9 cellular contexts compared by ENCODE assay signal in genomic region chr15:65029736-65030208, GRCh38. TPM values are rescaled to one million over a fixed set of nuclear protein-coding genes. Genes with fewer than 3 reads are reported as not detected.
DNase-seq lines count a peak whose midpoint lies in the region; ATAC-seq and TF ChIP-seq lines count a peak whose summit lies in the region.
"Had no signal": no experiment of that assay in that cellular context is flagged by ENCODE, and none has a peak within 500 bp of the region (broad histone marks: within the 10 kb centered on the region; RNA-seq: fewer than 3 reads in every experiment).

No MANE protein-coding gene starts in this region.

- 0 out of 4 replicates have a peak overlapping the region, but pooled peaks of 1 of the 2 experiments have one; percentile 42 for H4K8ac ChIP-seq in IMR-90 (ENCODE audit: low read depth in 2 of 2, low read length in 2 of 2)

- BruUV-seq in IMR-90 (replicated peaks; lab: Mats Ljungman, UMichigan) = no TSS peak

- peaks cover 2% of the 10 kb centered on the region; the same call in 1 of the 2 replicates for H3K4me1 ChIP-seq in IMR-90 (ENCODE audit: control insufficient read depth, insufficient read depth, low read length)
- peaks cover 0 to 7% of the 10 kb centered on the region in 2 donors for H3K4me1 ChIP-seq in breast epithelium
- H3K4me1 ChIP-seq in naive thymus-derived CD4-positive, alpha-beta T cell (ENCODE audit: control insufficient read depth in 2 of 2, insufficient read depth in 2 of 2, low read length in 2 of 2) = peaks cover 9 to 10% of the 10 kb centered on the region in 2 donors

- WGBS in IMR-90 (ENCODE audit: extremely low coverage in 2 of 2, insufficient read length in 1 of 2), 2 experiments = 95% methylated on average over 4 of the region's 12 CpGs; no CpG with 5 or more reads in 1 of the 2 experiments

- no peak overlapping the region for H3K18ac ChIP-seq in IMR-90 (ENCODE audit: low read depth, low read length)

- H2AK5ac ChIP-seq in IMR-90 (ENCODE audit: low read depth, low read length) = no peak overlapping the region; the same call in 1 of the 2 replicates

- H3K4ac ChIP-seq in IMR-90 (ENCODE audit: low read depth, low read length) = no peak overlapping the region

- H3K36me3 ChIP-seq in IMR-90 (ENCODE audit: control insufficient read depth, insufficient read depth, low read length) = peaks cover 8% of the 10 kb centered on the region
- H3K36me3 ChIP-seq in breast epithelium = no peaks in the 10 kb centered on the region
- peaks cover 0 to 19% (median under 1%) of the 10 kb centered on the region in 3 experiments for H3K36me3 ChIP-seq in naive thymus-derived CD4-positive, alpha-beta T cell (ENCODE audit: control insufficient read depth in 2 of 3, insufficient read depth in 3 of 3, low read length in 3 of 3)

- H2BK20ac ChIP-seq in IMR-90 (ENCODE audit: low read depth, low read length) = no peak overlapping the region

- TF ChIP-seq POLR2A in IMR-90 (IDR thresholded peaks at IDR 0.05; ENCODE audit: low read depth, low read length) (no peak), breast epithelium (IDR thresholded peaks at IDR 0.05) (no peak)

- H3K9ac ChIP-seq in IMR-90 (ENCODE audit: low read depth, low read length) = no peak overlapping the region

- no peak overlapping the region for H2AK9ac ChIP-seq in IMR-90 (replicated peaks; ENCODE audit: low read depth, low read length, poor library complexity)

- intact Hi-C loops in IMR-90 (cut with micrococcal nuclease) = loop anchor here (5.0 to 10.0 kb wide), 4 partner anchors 153 to 297 kb away; partner anchors contain the start of gene PLEKHO2
- intact Hi-C loops in breast epithelium (cut with DNase I; ENCODE audit: low total_unique reads) = loop anchor here (10.0 kb wide), 1 partner anchor 65 kb away; no protein-coding TSS in a partner anchor
- intact Hi-C loops in naive thymus-derived CD4-positive, alpha-beta T cell (cut with micrococcal nuclease) = loop anchor here (1.0 to 5.0 kb wide), 8 partner anchors 19 to 356 kb away; partner anchors contain the start of genes RNU5A-1 (in 2 of the 2), CLPX (in 1 of the 2), RNU5B-1 (in 1 of the 2) and SPG21 (in 1 of the 2)

- peaks cover 4 to 28% (median 11%) of the 10 kb centered on the region in 5 donors for H3K27me3 Mint-ChIP-seq in naive thymus-derived CD4-positive, alpha-beta T cell

- H3K56ac ChIP-seq in IMR-90 (ENCODE audit: extremely low read depth, insufficient read depth, low read length) = no peak overlapping the region

- H3K4me1 Mint-ChIP-seq in naive thymus-derived CD4-positive, alpha-beta T cell = peaks cover 15 to 43% (median 33%) of the 10 kb centered on the region in 7 donors

- TF ChIP-seq CTCF in AG04450 (IDR thresholded peaks at IDR 0.05; ENCODE audit: low read depth, low read length) (no peak), IMR-90 (conservative IDR thresholded peaks at IDR 0.05; ENCODE audit: low read depth, low read length) (no peak), breast epithelium (IDR thresholded peaks at IDR 0.05) (no peak)

- H4K20me1 ChIP-seq in IMR-90 (ENCODE audit: insufficient read depth, low read length) = 0 out of 2 replicates have a peak, but pooled peaks cover 8% of the 10 kb centered on the region

- H3K36me3 Mint-ChIP-seq in naive thymus-derived CD4-positive, alpha-beta T cell = peaks cover 2 to 12% (median 2%) of the 10 kb centered on the region in 5 donors

- peaks cover 12 to 19% of the 10 kb centered on the region in 2 experiments; a peak in 3 of 4 replicates for H3K79me1 ChIP-seq in IMR-90 (ENCODE audit: low read depth in 1 of 2, low read length in 2 of 2)

- H3K9me3 Mint-ChIP-seq in naive thymus-derived CD4-positive, alpha-beta T cell = no peaks in the 10 kb centered on the region

- H3K27me3 ChIP-seq in AG04450 (ENCODE audit: control insufficient read depth, insufficient read depth, low read length) = no peaks in the 10 kb centered on the region
- H3K27me3 ChIP-seq in IMR-90 (ENCODE audit: control insufficient read depth, insufficient read depth, low read length) = no peaks in the 10 kb centered on the region
- H3K27me3 ChIP-seq in breast epithelium = no peaks in the 10 kb centered on the region
- no peaks in the 10 kb centered on the region for H3K27me3 ChIP-seq in naive thymus-derived CD4-positive, alpha-beta T cell (ENCODE audit: control insufficient read depth in 2 of 2, insufficient read depth in 2 of 2, low read length in 2 of 2)

- H2BK120ac ChIP-seq in IMR-90 (ENCODE audit: low read depth, low read length) = no peak overlapping the region

- no peak for ATAC-seq in IMR-90 (ENCODE audit: low read depth)
- ATAC-seq in naive thymus-derived CD4-positive, alpha-beta T cell = no peak

- H3K14ac ChIP-seq in IMR-90 (replicated peaks; ENCODE audit: low read depth, low read length) = no peak overlapping the region

- in situ Hi-C loops in IMR-90 (cut with MboI; ENCODE audit: low sequenced_read_pairs) = loop anchor here (10.0 kb wide), 2 partner anchors 55 to 245 kb away; no protein-coding TSS in a partner anchor

- CTCF ChIA-PET in AG04450 (lab: Charles Lee) = interaction anchor here (6.6 kb wide), 1 partner anchor 71 kb away, joined by 78 read pairs; no protein-coding TSS in a partner anchor
- CTCF ChIA-PET in IMR-90 (lab: Yijun Ruan, JAX) = no interaction called here
- CTCF ChIA-PET in naive thymus-derived CD4-positive, alpha-beta T cell (lab: Charles Lee) = no interaction called here

- TF ChIP-seq RAD21 in IMR-90 (IDR thresholded peaks at IDR 0.05; ENCODE audit: low read length) = no peak

- no peak overlapping the region for H3K4me2 ChIP-seq in IMR-90 (ENCODE audit: low read depth, low read length)

- H3K27ac ChIP-seq in AG04450 (ENCODE audit: low read depth, low read length) (no peak overlapping the region), IMR-90 (ENCODE audit: insufficient read depth, low read length) (no peak overlapping the region), breast epithelium (peak overlapping the region in 1 of 2 donors; percentile 74)
- peak overlapping the region; percentile 76 for H3K27ac ChIP-seq in naive thymus-derived CD4-positive, alpha-beta T cell (ENCODE audit: low read depth, low read length)

- peak overlapping the region; percentile 67 to 94 (median 84) for H3K4me3 Mint-ChIP-seq in naive thymus-derived CD4-positive, alpha-beta T cell

- POLR2A ChIA-PET in AG04450 (lab: Yijun Ruan, JAX) = no interaction called here
- POLR2A ChIA-PET in IMR-90 (lab: Charles Lee; ENCODE audit: unreplicated experiment) = no interaction called here
- POLR2A ChIA-PET in naive thymus-derived CD4-positive, alpha-beta T cell (lab: Charles Lee) = interaction anchor here (0.6 kb wide), 1 partner anchor 24 kb away, joined by 3 read pairs; no protein-coding TSS in a partner anchor

- H3K4me3 ChIP-seq in AG04450 (ENCODE audit: low read depth, low read length) (peak overlapping the region; percentile 85; the same call in 1 of the 2 replicates), IMR-90 (ENCODE audit: insufficient read depth, low read depth, low read length) (peak overlapping the region; percentile 81; the same call in 1 of the 2 replicates), breast epithelium (peak overlapping the region; percentile 87 to 99 (median 88))
- H3K4me3 ChIP-seq in naive thymus-derived CD4-positive, alpha-beta T cell (ENCODE audit: low read length) = peak overlapping the region; percentile 90

- H3K9me1 ChIP-seq in IMR-90 (ENCODE audit: insufficient read depth, low read length) = peaks cover 8% of the 10 kb centered on the region; the same call in 1 of the 2 replicates

- H4K5ac ChIP-seq in IMR-90 (ENCODE audit: low read depth, low read length) = no peak overlapping the region

- H2AFZ ChIP-seq in IMR-90 (replicated peaks; ENCODE audit: low read length, poor library complexity) = no peak overlapping the region

- no peak overlapping the region for H3K23ac ChIP-seq in IMR-90 (ENCODE audit: low read depth, low read length)

- DNase-seq in AG04450 (ENCODE audit: low read depth, low spot score) (no peak), IMR-90 (no peak), breast epithelium (ENCODE audit: low spot score in 2 of 2) (no peak), NCI-H187 (lab: John Stamatoyannopoulos, UW) (no peak), kidney tubule cell (ENCODE audit: low spot score) (no peak), amniotic stem cell (lab: John Stamatoyannopoulos, UW) (no peak), foreskin melanocyte (no peak)
- no peak for DNase-seq in naive thymus-derived CD4-positive, alpha-beta T cell

- H3K9me3 ChIP-seq in AG04450 (ENCODE audit: control insufficient read depth, insufficient read depth, low read length) = peaks cover 3% of the 10 kb centered on the region; the same call in 1 of the 2 replicates
- H3K9me3 ChIP-seq in IMR-90 (ENCODE audit: control insufficient read depth, insufficient read depth, low read length) = no peaks in the 10 kb centered on the region
- H3K9me3 ChIP-seq in breast epithelium = no peaks in the 10 kb centered on the region
- no peaks in the 10 kb centered on the region for H3K9me3 ChIP-seq in naive thymus-derived CD4-positive, alpha-beta T cell (ENCODE audit: control insufficient read depth in 2 of 3, low read length in 3 of 3)

- no peak overlapping the region for H2BK15ac ChIP-seq in IMR-90 (ENCODE audit: low read depth, low read length)

- H2BK5ac ChIP-seq in IMR-90 (ENCODE audit: low read depth, low read length, poor library complexity, severe bottlenecking) = no peak overlapping the region

- dilution Hi-C loops in IMR-90 (cut with HindIII; ENCODE audit: low sequenced_read_pairs, unreplicated experiment) = no loop called here

- H4K91ac ChIP-seq in IMR-90 (ENCODE audit: insufficient read depth, low read depth, low read length) = no peak overlapping the region

- peak overlapping the region in 5 of 9 donors; percentile 22 to 75 (median 54) for H3K27ac Mint-ChIP-seq in naive thymus-derived CD4-positive, alpha-beta T cell

RNA-seq across cellular contexts. Expression of gene MTFMT, which starts 0.3 kb away (rescaled TPM):
- polyA plus RNA-seq in AG04450 (2011; rRNA removed) = 11.6 and 15.3 TPM in 2 replicates
- 6.3 and 17.1 TPM in 2 replicates for polyA minus RNA-seq in AG04450 (2011; rRNA and poly(A)+ RNA removed)
- 19.4 and 21.3 TPM in 2 replicates for total RNA-seq in IMR-90 (2012; rRNA removed)
- 7.3 and 8.9 TPM in 2 replicates for polyA plus RNA-seq in IMR-90 (2012; rRNA removed)
- polyA plus RNA-seq in IMR-90 (2012; cell fraction: cytosol; rRNA removed) = 7.2 and 8.9 TPM in 2 replicates
- 4.7 and 5.9 TPM in 2 replicates for polyA plus RNA-seq in IMR-90 (2012; cell fraction: nucleus; rRNA removed; ENCODE audit: low replicate concordance)
- 10 to 100 TPM; 23.7 to 28.5 (median 28.4) TPM for total RNA-seq in breast epithelium
- total RNA-seq in naive thymus-derived CD4-positive, alpha-beta T cell = 10 to 100 TPM in 4 of 5 experiments, 1 to 10 TPM in 1; 7.1 to 24.8 (median 12.7) TPM
- polyA plus RNA-seq in naive thymus-derived CD4-positive, alpha-beta T cell = 10 to 100 TPM; 19.7 to 21.5 TPM

RNA-seq across cellular contexts. Expression of gene SLC51B, which starts 15.4 kb away (rescaled TPM):
- polyA plus RNA-seq in AG04450 (2011; rRNA removed) (0.50 and 0.61 TPM in 2 replicates), IMR-90 (2012; rRNA removed) (0.16 TPM in 1 of 2 replicates, not detected in the other)
- 0.48 TPM in 1 of 2 replicates, not detected in the other for polyA minus RNA-seq in AG04450 (2011; rRNA and poly(A)+ RNA removed)
- total RNA-seq in IMR-90 (2012; rRNA removed) (not detected in 2 replicates), breast epithelium (not detected)
- polyA plus RNA-seq in IMR-90 (2012; cell fraction: cytosol; rRNA removed) = 0.09 TPM in 1 of 2 replicates, not detected in the other
- not detected in 2 replicates for polyA plus RNA-seq in IMR-90 (2012; cell fraction: nucleus; rRNA removed; ENCODE audit: low replicate concordance)
- total RNA-seq in naive thymus-derived CD4-positive, alpha-beta T cell = not detected
- not detected for polyA plus RNA-seq in naive thymus-derived CD4-positive, alpha-beta T cell

RNA-seq across cellular contexts. Expression of gene RASL12, which starts 38.0 kb away (rescaled TPM):
- polyA plus RNA-seq in AG04450 (2011; rRNA removed) (11.4 and 13.8 TPM in 2 replicates), IMR-90 (2012; rRNA removed) (0.19 and 0.22 TPM in 2 replicates)
- polyA minus RNA-seq in AG04450 (2011; rRNA and poly(A)+ RNA removed) = 13.9 and 21.2 TPM in 2 replicates
- total RNA-seq in IMR-90 (2012; rRNA removed) (under 0.01 and 0.18 TPM in 2 replicates), breast epithelium (10 to 100 TPM; 12.6 to 20.6 (median 20.3) TPM)
- polyA plus RNA-seq in IMR-90 (2012; cell fraction: cytosol; rRNA removed) = 0.27 and 0.75 TPM in 2 replicates
- 0.26 and 0.50 TPM in 2 replicates for polyA plus RNA-seq in IMR-90 (2012; cell fraction: nucleus; rRNA removed; ENCODE audit: low replicate concordance)
- not detected for total RNA-seq in naive thymus-derived CD4-positive, alpha-beta T cell
- polyA plus RNA-seq in naive thymus-derived CD4-positive, alpha-beta T cell = not detected

RNA-seq across cellular contexts. Expression of gene SPG21, which starts 40.1 kb away (rescaled TPM):
- polyA plus RNA-seq in AG04450 (2011; rRNA removed) = 85.7 and 101 TPM in 2 replicates
- polyA minus RNA-seq in AG04450 (2011; rRNA and poly(A)+ RNA removed) = 49.5 and 57.6 TPM in 2 replicates
- total RNA-seq in IMR-90 (2012; rRNA removed) = 60.8 and 65.3 TPM in 2 replicates
- polyA plus RNA-seq in IMR-90 (2012; rRNA removed) = 51.6 and 59.9 TPM in 2 replicates
- 34.8 and 44.5 TPM in 2 replicates for polyA plus RNA-seq in IMR-90 (2012; cell fraction: cytosol; rRNA removed)
- polyA plus RNA-seq in IMR-90 (2012; cell fraction: nucleus; rRNA removed; ENCODE audit: low replicate concordance) = 18.7 and 49.4 TPM in 2 replicates
- total RNA-seq in breast epithelium = 100 to 1,000 TPM in 1 of 3 donors, 10 to 100 TPM in 2; 91.5 to 109 (median 92.8) TPM
- 10 to 100 TPM; 42.5 to 72.3 (median 60.0) TPM for total RNA-seq in naive thymus-derived CD4-positive, alpha-beta T cell
- 100 to 1,000 TPM; 123 to 140 TPM for polyA plus RNA-seq in naive thymus-derived CD4-positive, alpha-beta T cell

RNA-seq across cellular contexts. Expression of gene KBTBD13, which starts 46.8 kb away (rescaled TPM):
- not detected in 2 replicates for polyA plus RNA-seq in AG04450 (2011; rRNA removed)
- 0.09 TPM in 1 of 2 replicates, not detected in the other for polyA minus RNA-seq in AG04450 (2011; rRNA and poly(A)+ RNA removed)
- not detected in 2 replicates for total RNA-seq in IMR-90 (2012; rRNA removed)
- polyA plus RNA-seq in IMR-90 (2012; rRNA removed) = not detected in 2 replicates
- not detected in 2 replicates for polyA plus RNA-seq in IMR-90 (2012; cell fraction: cytosol; rRNA removed)
- not detected in 2 replicates for polyA plus RNA-seq in IMR-90 (2012; cell fraction: nucleus; rRNA removed; ENCODE audit: low replicate concordance)
- total RNA-seq in breast epithelium = under 1 TPM in 2 of 3 donors, not detected in 1; 0.15 to 0.33 TPM
- total RNA-seq in naive thymus-derived CD4-positive, alpha-beta T cell = not detected
- polyA plus RNA-seq in naive thymus-derived CD4-positive, alpha-beta T cell = not detected
- total RNA-seq: left lobe of liver had no signal

Comparison
In these comparisons a context has a peak if more than half of its experiments do, and no peak if none do; other contexts are left out.
1. RNA of gene RASL12, which starts 38.0 kb away (total RNA-seq): 12.6 to 20.6 TPM in breast epithelium; under 0.01 to 0.18 TPM in IMR-90 and not detected in naive thymus-derived CD4-positive, alpha-beta T cell; every median in the first group is over 10 times any median in the second.
2. Peak in every context shown above with its lines, with median percentiles within 50 percentile points of each other: H3K4me3 ChIP-seq.